In genomic region chr1:41200728-41201127, GRCh38 we compare ENCODE assay signal across 22 cellular contexts.
"Had no signal": no experiment of that assay in that cellular context is flagged by ENCODE, and none has a peak within 500 bp of the region (broad histone marks: within the 10 kb centered on the region; RNA-seq: fewer than 3 reads in every experiment).

No MANE protein-coding gene starts in this region.

- DNase-seq: Kasumi-1, KG1, MM.1S, NCI-H1092 treated with DMSO at 0.1 percent for 48 hours, NCI-H1436, NCI-H187, NCI-H2029, NCI-H2081 treated with DMSO at 0.1 percent for 48 hours, NCI-H2171, NCI-H226, NCI-H446, NCI-H510A, NCI-H524 treated with DMSO at 0.1 percent for 48 hours, NCI-H69, NCI-H774, PC-3, SHP77, SK-N-SH, SW 1271, T-cell had no signal

- H3K27ac ChIP-seq: RWPE1 had no signal

- ATAC-seq: Panc1, PC-3, T-cell had no signal
